Comparison of ENCODE assay signal across 15 cellular contexts in the genomic region with DNA sequence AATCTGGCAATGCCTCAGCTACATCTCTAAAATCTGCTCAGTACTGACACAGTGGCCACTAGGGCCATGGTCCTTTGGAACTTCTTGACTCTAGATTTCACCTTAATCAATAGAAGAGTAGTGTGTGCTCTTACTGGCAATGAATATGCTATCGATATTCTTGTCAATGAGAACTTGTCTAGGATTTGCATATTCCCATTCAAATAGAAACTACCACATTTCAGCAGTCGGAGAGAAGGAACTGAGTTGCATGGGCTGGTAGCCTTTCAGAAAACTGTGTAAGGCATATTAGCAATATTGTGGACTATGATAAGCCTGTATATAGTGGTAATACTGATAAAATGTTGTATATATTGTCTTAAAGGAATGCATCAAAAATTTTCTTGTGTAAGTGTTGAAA.
"Had no signal": no experiment of that assay in that cellular context is flagged by ENCODE, and none has a peak within 500 bp of the region (broad histone marks: within the 10 kb centered on the region; RNA-seq: fewer than 3 reads in every experiment).

No MANE protein-coding gene starts in this region.

- H3K27ac ChIP-seq: gastroesophageal sphincter, heart right ventricle, lower lobe of right lung, neural progenitor cell, psoas muscle, sigmoid colon, spleen, upper lobe of left lung had no signal

- H3K27me3 ChIP-seq: gastroesophageal sphincter, heart right ventricle, neural progenitor cell, sigmoid colon, spleen, upper lobe of left lung had no signal

- DNase-seq: activated CD4-positive, alpha-beta memory T cell treated with anti-CD3 and anti-CD28 coated beads for 36 hours; activated CD4-positive, alpha-beta T cell treated with anti-CD3 and anti-CD28 coated beads for 36 hours; activated CD8-positive, alpha-beta memory T cell treated with anti-CD3 and anti-CD28 coated beads, Interleukin-2, amount 10 ng/mL, durations not matched to agents 7 days and 5 days; activated naive CD4-positive, alpha-beta T cell treated with anti-CD3 and anti-CD28 coated beads, Interleukin-2, amount 10 ng/mL, durations not matched to agents 7 days and 5 days; activated T-cell treated with anti-CD3 and anti-CD28 coated beads, Interleukin-2, amount 50 U/mL, for 24 hours; dermis blood vessel endothelial cell; heart right ventricle; left cardiac atrium; lower lobe of right lung; psoas muscle; sigmoid colon; spleen; upper lobe of left lung had no signal

- H3K36me3 ChIP-seq: lower lobe of right lung, neural progenitor cell, sigmoid colon, spleen, upper lobe of left lung had no signal

- H3K4me3 ChIP-seq: gastroesophageal sphincter, heart right ventricle, lower lobe of right lung, neural progenitor cell, psoas muscle, sigmoid colon, spleen, upper lobe of left lung had no signal

- H3K9me3 ChIP-seq: gastroesophageal sphincter, heart right ventricle, lower lobe of right lung, psoas muscle, sigmoid colon, upper lobe of left lung had no signal

- ATAC-seq: activated CD4-positive, alpha-beta T cell treated with anti-CD3 and anti-CD28 coated beads for 36 hours; activated CD8-positive, alpha-beta memory T cell treated with anti-CD3 and anti-CD28 coated beads, Interleukin-2, amount 10 ng/mL, durations not matched to agents 7 days and 5 days; gastroesophageal sphincter; heart right ventricle; left cardiac atrium; lower lobe of right lung; psoas muscle had no signal

- H3K4me1 ChIP-seq: gastroesophageal sphincter, heart right ventricle, lower lobe of right lung, neural progenitor cell, psoas muscle, sigmoid colon, spleen, upper lobe of left lung had no signal
